ENCODE assay signal across 20 cellular contexts in the genomic region with DNA sequence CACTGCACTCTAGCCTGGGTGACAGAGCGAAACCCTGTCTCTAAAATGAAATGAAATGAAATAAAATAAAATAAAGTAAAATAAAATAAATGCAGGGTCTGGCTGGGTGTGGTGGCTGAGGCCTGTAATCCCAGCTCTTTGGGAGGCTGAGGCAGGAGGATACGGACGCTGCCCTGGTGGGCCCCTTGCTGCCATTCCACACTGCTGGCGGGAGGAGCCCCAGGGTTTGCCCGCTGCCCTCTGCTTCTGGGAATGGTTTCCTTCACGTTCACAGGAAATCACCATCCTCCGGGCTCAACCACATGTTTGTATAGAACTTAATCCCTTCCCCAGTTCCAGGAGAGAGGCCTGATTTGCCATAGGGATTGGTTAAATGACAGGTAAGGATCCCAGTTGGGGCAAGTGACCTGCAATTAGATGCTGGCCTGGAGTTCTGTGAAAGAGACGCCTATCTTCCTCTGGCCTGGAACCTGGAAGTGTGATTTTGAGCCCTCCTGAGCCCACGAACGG.
"Had no signal": no experiment of that assay in that cellular context is flagged by ENCODE, and none has a peak within 500 bp of the region (broad histone marks: within the 10 kb centered on the region; RNA-seq: fewer than 3 reads in every experiment).

No MANE protein-coding gene starts in this region.

- ATAC-seq: activated CD4-positive, CD25-positive, alpha-beta regulatory T cell treated with anti-CD3 and anti-CD28 coated beads, Interleukin-2, amount 50 U/mL, for 24 hours; activated CD8-positive, alpha-beta T cell treated with anti-CD3 and anti-CD28 coated beads, Interleukin-2, amount 10 ng/mL, durations not matched to agents 7 days and 5 days; activated naive CD4-positive, alpha-beta T cell treated with anti-CD3 and anti-CD28 coated beads, Interleukin-2, amount 50 U/mL, for 72 hours; activated naive CD8-positive, alpha-beta T cell treated with anti-CD3 and anti-CD28 coated beads, Interleukin-2, amount 50 U/mL, for 24 hours; body of pancreas had no signal

- H3K27me3 Mint-ChIP-seq: activated naive CD8-positive, alpha-beta T cell treated with anti-CD3 and anti-CD28 coated beads, Interleukin-2, amount 50 U/mL, for 24 hours had no signal

- H3K27ac Mint-ChIP-seq: activated CD8-positive, alpha-beta T cell treated with anti-CD3 and anti-CD28 coated beads, Interleukin-2, amount 10 ng/mL, durations not matched to agents 7 days and 5 days; activated naive CD4-positive, alpha-beta T cell treated with anti-CD3 and anti-CD28 coated beads, Interleukin-2, amount 50 U/mL, for 72 hours; activated naive CD8-positive, alpha-beta T cell treated with anti-CD3 and anti-CD28 coated beads, Interleukin-2, amount 50 U/mL, for 24 hours; T-helper 1 cell treated with Interleukin-12 subunit alpha and Interleukin-12 subunit beta and Interleukin-4 antibody, amounts not matched to agents 30 μg/mL and 1 μg/mL, for 36 hours had no signal

- H3K4me1 Mint-ChIP-seq: activated naive CD8-positive, alpha-beta T cell treated with anti-CD3 and anti-CD28 coated beads, Interleukin-2, amount 50 U/mL, for 24 hours had no signal

- H3K36me3 Mint-ChIP-seq: activated naive CD4-positive, alpha-beta T cell treated with anti-CD3 and anti-CD28 coated beads, Interleukin-2, amount 50 U/mL, for 72 hours had no signal

- DNase-seq: activated CD4-positive, alpha-beta T cell treated with anti-CD3 and anti-CD28 coated beads for 4 hours; activated CD4-positive, alpha-beta T cell treated with anti-CD3 and anti-CD28 coated beads, Interleukin-2, amount 50 U/mL, for 4 hours; activated CD8-positive, alpha-beta memory T cell treated with anti-CD3 and anti-CD28 coated beads, Interleukin-2, amount 50 U/mL, for 48 hours; activated CD8-positive, alpha-beta T cell treated with anti-CD3 and anti-CD28 coated beads, Interleukin-2, amount 10 ng/mL, durations not matched to agents 7 days and 5 days; activated naive CD4-positive, alpha-beta T cell treated with Interleukin-2 at 50 U/mL for 16 hours; activated naive CD8-positive, alpha-beta T cell treated with anti-CD3 and anti-CD28 coated beads, Interleukin-2, amount 50 U/mL, for 24 hours; activated T-cell treated with anti-CD3 and anti-CD28 coated beads, Interleukin-2, amount 50 U/mL, for 1 hour; amniotic stem cell; MG63; MV-4-11; NCI-H1417 treated with DMSO at 0.1 percent for 48 hours; NCI-H2081 treated with DMSO at 0.1 percent for 48 hours; NCI-H524 treated with DMSO at 0.1 percent for 48 hours; NCI-H774; NK-92 treated with Interleukin-12 subunit alpha and Interleukin-12 subunit beta, amount 100 ng/mL, for 24 hours; SHP77 had no signal

- H3K4me3 Mint-ChIP-seq: activated CD8-positive, alpha-beta T cell treated with anti-CD3 and anti-CD28 coated beads, Interleukin-2, amount 10 ng/mL, durations not matched to agents 7 days and 5 days; activated naive CD8-positive, alpha-beta T cell treated with anti-CD3 and anti-CD28 coated beads, Interleukin-2, amount 50 U/mL, for 24 hours; T-helper 1 cell treated with Interleukin-12 subunit alpha and Interleukin-12 subunit beta and Interleukin-4 antibody, amounts not matched to agents 30 μg/mL and 1 μg/mL, for 36 hours had no signal

- H3K9me3 Mint-ChIP-seq: activated naive CD4-positive, alpha-beta T cell treated with anti-CD3 and anti-CD28 coated beads, Interleukin-2, amount 50 U/mL, for 72 hours; activated naive CD8-positive, alpha-beta T cell treated with anti-CD3 and anti-CD28 coated beads, Interleukin-2, amount 50 U/mL, for 24 hours; T-helper 1 cell treated with Interleukin-12 subunit alpha and Interleukin-12 subunit beta and Interleukin-4 antibody, amounts not matched to agents 30 μg/mL and 1 μg/mL, for 36 hours had no signal
